9 cellular contexts compared by ENCODE assay signal in the genomic region with DNA sequence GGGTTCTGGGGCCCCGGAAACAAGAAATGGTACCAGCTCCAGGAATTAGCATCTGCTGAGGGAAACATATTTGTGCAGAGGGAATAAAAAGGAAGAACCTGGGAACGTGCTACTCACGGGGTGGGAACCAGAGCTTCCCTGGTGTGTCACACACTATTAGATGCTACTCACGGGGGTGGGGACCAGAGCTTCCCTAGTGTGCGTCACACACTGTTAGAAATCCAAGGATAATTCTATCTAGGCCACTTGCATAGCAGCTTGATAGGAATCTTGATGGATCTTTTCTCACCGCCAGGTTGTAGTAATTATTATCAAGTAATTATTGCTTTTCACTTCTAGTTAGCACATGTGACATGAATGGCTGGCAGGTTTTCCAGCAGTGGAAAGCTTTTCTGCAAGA.
"Had no signal": no experiment of that assay in that cellular context is flagged by ENCODE, and none has a peak within 500 bp of the region (broad histone marks: within the 10 kb centered on the region; RNA-seq: fewer than 3 reads in every experiment).

No MANE protein-coding gene starts in this region.

- H3K4me3 ChIP-seq: GM23248, GM23338, HAP-1 had no signal

- H3K36me3 ChIP-seq: HAP-1 had no signal

- H3K9me3 ChIP-seq: HAP-1 had no signal

- H3K9me3 Mint-ChIP-seq: GM23338, H9, HFFc6 had no signal

- H3K27ac Mint-ChIP-seq: GM23338, H9 had no signal

- H3K4me2 ChIP-seq: GM23338 had no signal

- H3K27ac ChIP-seq: GM23248 had no signal

- H3K9ac ChIP-seq: GM23248 had no signal

- H3K4me3 Mint-ChIP-seq: GM23338, H9, HFFc6 had no signal

- DNase-seq: GM23248, GOT3, H7, H9, HCEC 1CT, HFFc6 had no signal

- ATAC-seq: GM23338, HCT116 had no signal

- H2AFZ ChIP-seq: GM23248, GM23338 had no signal
